8 cellular contexts compared by ENCODE assay signal in genomic region chr19:37007587-37008220, GRCh38.
DNase-seq lines count a peak whose midpoint lies in the region; ATAC-seq, FAIRE-seq and TF ChIP-seq lines count a peak whose summit lies in the region.

No MANE protein-coding gene starts in this region.

- peaks cover 3% of the 10 kb centered on the region for H3K4me1 Mint-ChIP-seq in memory B cell

- FAIRE-seq in HTR-8/SVneo (lab: Jason Lieb, UNC), result no peak

- H3K4me3 Mint-ChIP-seq in memory B cell, result peak overlapping the region; percentile 91

- TF ChIP-seq CTCF in astrocyte of the spinal cord (IDR thresholded peaks at IDR 0.05; ENCODE audit: low read depth, low read length), result no peak

- no peaks in the 10 kb centered on the region for H3K4me1 ChIP-seq in ACC112 (ENCODE audit: control insufficient read depth, insufficient read depth, low read length, unreplicated experiment)

- H3K27me3 ChIP-seq in ACC112 (ENCODE audit: insufficient read depth, low read length), result no peaks in the 10 kb centered on the region

- H3K36me3 Mint-ChIP-seq in memory B cell, result peaks cover 14% of the 10 kb centered on the region

- H3K27ac Mint-ChIP-seq in memory B cell, result peak overlapping the region; percentile 69

- H3K4me3 ChIP-seq in ACC112 (ENCODE audit: low read depth, low read length) (peak overlapping the region; percentile 74), astrocyte of the spinal cord (ENCODE audit: low read depth, low read length) (peak overlapping the region; percentile 29)

- no peaks in the 10 kb centered on the region for H3K27me3 Mint-ChIP-seq in memory B cell

- no peaks in the 10 kb centered on the region for H3K36me3 ChIP-seq in ACC112 (ENCODE audit: insufficient read depth, low read length)

- H2AFZ ChIP-seq in ACC112 (ENCODE audit: low read length, unreplicated experiment), result no peak overlapping the region

- no peaks in the 10 kb centered on the region for H3K79me2 ChIP-seq in ACC112 (ENCODE audit: control insufficient read depth, insufficient read depth, low read length, unreplicated experiment)

- in situ Hi-C loops in astrocyte of the spinal cord (cut with HindIII; ENCODE audit: low sequenced_read_pairs), result no loop called here

- ATAC-seq in memory B cell (ENCODE audit: low read depth), result peak; percentile 81
- ATAC-seq in GM19452 (IDR thresholded peaks at IDR 0.05; ENCODE audit: unreplicated experiment), result no peak
- no peak for ATAC-seq in HG03196 (IDR thresholded peaks at IDR 0.05; ENCODE audit: unreplicated experiment)

- no peak overlapping the region for H3K27ac ChIP-seq in ACC112 (ENCODE audit: low read depth, low read length)

- DNase-seq in NCI-H748 treated with DMSO at 0.1 percent for 48 hours (lab: John Stamatoyannopoulos, UW) (peak; percentile 76), astrocyte of the spinal cord (ENCODE audit: low read depth, low spot score) (peak; percentile 62), memory B cell (ENCODE audit: low spot score in 2 of 2) (peak; percentile 28 to 67), HTR-8/SVneo (ENCODE audit: insufficient read length, low spot score) (no peak)
- DNase-seq in stimulated activated CD8-positive, alpha-beta memory T cell treated with anti-CD3 and anti-CD28 coated beads, Interleukin-7, amount 100 ng/mL, for 24 hours (ENCODE audit: low read depth), result peak; percentile 9

- H3K9me3 Mint-ChIP-seq in memory B cell, result peaks cover 8% of the 10 kb centered on the region
